In genomic region chr7:134910968-134911367, GRCh38 we compare ENCODE assay signal across 19 cellular contexts.
DNase-seq lines count a peak whose midpoint lies in the region; ATAC-seq and TF ChIP-seq lines count a peak whose summit lies in the region.
"Had no signal": no experiment of that assay in that cellular context is flagged by ENCODE, and none has a peak within 500 bp of the region (broad histone marks: within the 10 kb centered on the region; RNA-seq: fewer than 3 reads in every experiment).

No MANE protein-coding gene starts in this region.

- H3K27ac Mint-ChIP-seq in GM23338 (0 out of 2 replicates have a peak overlapping the region, but pooled peaks have one; percentile 15), WTC11 (peak overlapping the region; percentile 82)
- H3K27ac Mint-ChIP-seq: activated B cell treated with CpG ODN at 0.5 μM for 24 hours; activated CD8-positive, alpha-beta T cell treated with anti-CD3 and anti-CD28 coated beads, Interleukin-2, amount 10 ng/mL, durations not matched to agents 7 days and 5 days; activated naive CD8-positive, alpha-beta T cell treated with anti-CD3 and anti-CD28 coated beads, Interleukin-2, amount 10 ng/mL, durations not matched to agents 7 days and 5 days; CD8-positive, alpha-beta memory T cell; T-helper 1 cell treated with Interleukin-12 subunit alpha and Interleukin-12 subunit beta and Interleukin-4 antibody, amounts not matched to agents 30 μg/mL and 1 μg/mL, for 36 hours had no signal

- H3K4me3 ChIP-seq in GM23338 (no peak overlapping the region), neural cell (ENCODE audit: low read length) (no peak overlapping the region), WERI-Rb-1 (ENCODE audit: low read depth, low read length) (no peak overlapping the region)
- H3K4me3 ChIP-seq: left lung, SJCRH30 had no signal

- no peak for TF ChIP-seq CTCF in GM10248 (IDR thresholded peaks at IDR 0.05; ENCODE audit: control extremely low read depth, extremely low read depth, low read depth, missing control alignments)
- TF ChIP-seq CTCF in GM23338 (conservative IDR thresholded peaks at IDR 0.05; ENCODE audit: low read depth in 2 of 2): no peak
- TF ChIP-seq CTCF in WTC11 (IDR thresholded peaks at IDR 0.05): no peak
- TF ChIP-seq CTCF in neural cell (IDR thresholded peaks at IDR 0.05; ENCODE audit: poor library complexity, severe bottlenecking): no peak
- no peak for TF ChIP-seq CTCF in WERI-Rb-1 (IDR thresholded peaks at IDR 0.05; ENCODE audit: low read depth, low read length)

- H3F3A ChIP-seq in GM23338 (replicated peaks; ENCODE audit: low read depth): no peaks in the 10 kb centered on the region
- H3F3A ChIP-seq in neural cell (ENCODE audit: insufficient read depth, low read length, poor library complexity, severe bottlenecking): no peaks in the 10 kb centered on the region

- H3K27me3 Mint-ChIP-seq in GM23338 (ENCODE audit: insufficient read depth, low read depth, poor library complexity) (peaks cover 4% of the 10 kb centered on the region), WTC11 (ENCODE audit: low read depth) (no peaks in the 10 kb centered on the region)
- H3K27me3 Mint-ChIP-seq: activated B cell treated with CpG ODN at 0.5 μM for 24 hours; activated naive CD8-positive, alpha-beta T cell treated with anti-CD3 and anti-CD28 coated beads, Interleukin-2, amount 10 ng/mL, durations not matched to agents 7 days and 5 days had no signal

- H3K9me3 Mint-ChIP-seq in GM23338 (no peaks in the 10 kb centered on the region), WTC11 (no peaks in the 10 kb centered on the region)
- H3K9me3 Mint-ChIP-seq: activated B cell treated with CpG ODN at 0.5 μM for 24 hours; activated naive CD8-positive, alpha-beta T cell treated with anti-CD3 and anti-CD28 coated beads, Interleukin-2, amount 10 ng/mL, durations not matched to agents 7 days and 5 days; CD8-positive, alpha-beta memory T cell; T-helper 1 cell treated with Interleukin-12 subunit alpha and Interleukin-12 subunit beta and Interleukin-4 antibody, amounts not matched to agents 30 μg/mL and 1 μg/mL, for 36 hours had no signal

- peaks cover 8% of the 10 kb centered on the region; the same call in 1 of the 2 replicates for H3K4me1 ChIP-seq in GM23338 (ENCODE audit: insufficient read depth)
- H3K4me1 ChIP-seq: left lung had no signal

- H4K20me1 ChIP-seq in GM23338 (replicated peaks; ENCODE audit: insufficient read depth): 0 out of 2 replicates have a peak, but pooled peaks cover 7% of the 10 kb centered on the region
- no peaks in the 10 kb centered on the region for H4K20me1 ChIP-seq in neural cell (ENCODE audit: insufficient read depth)

- no peak overlapping the region for H3K4me3 Mint-ChIP-seq in GM23338
- H3K4me3 Mint-ChIP-seq in WTC11: no peak overlapping the region; the same call in 1 of the 2 replicates
- H3K4me3 Mint-ChIP-seq: activated B cell treated with CpG ODN at 0.5 μM for 24 hours; activated CD8-positive, alpha-beta T cell treated with anti-CD3 and anti-CD28 coated beads, Interleukin-2, amount 10 ng/mL, durations not matched to agents 7 days and 5 days; activated naive CD8-positive, alpha-beta T cell treated with anti-CD3 and anti-CD28 coated beads, Interleukin-2, amount 10 ng/mL, durations not matched to agents 7 days and 5 days; CD8-positive, alpha-beta memory T cell; T-helper 1 cell treated with Interleukin-12 subunit alpha and Interleukin-12 subunit beta and Interleukin-4 antibody, amounts not matched to agents 30 μg/mL and 1 μg/mL, for 36 hours had no signal

- H3K9me2 ChIP-seq in GM23338 (ENCODE audit: insufficient read depth): no peaks in the 10 kb centered on the region
- no peaks in the 10 kb centered on the region for H3K9me2 ChIP-seq in neural cell (ENCODE audit: insufficient read depth, low read length)

- CTCF ChIA-PET in GM10248 (lab: Yijun Ruan, JAX): no interaction called here
- CTCF ChIA-PET in WTC11 (lab: Charles Lee): no interaction called here

- DNase-seq in GM10248 (ENCODE audit: extremely low spot score): peak; percentile 20
- DNase-seq in GM23338 (ENCODE audit: low spot score): peak; percentile 54
- DNase-seq in WTC11 (ENCODE audit: low spot score): no peak
- DNase-seq in RPMI8226: no peak
- DNase-seq in WERI-Rb-1: no peak
- DNase-seq in GM19238 (ENCODE audit: insufficient read length, low spot score): no peak
- DNase-seq in medulla oblongata (ENCODE audit: extremely low spot score): no peak
- DNase-seq: activated B cell treated with CpG ODN at 0.5 μM for 24 hours; activated CD8-positive, alpha-beta T cell treated with anti-CD3 and anti-CD28 coated beads, Interleukin-2, amount 10 ng/mL, durations not matched to agents 7 days and 5 days; activated naive CD8-positive, alpha-beta T cell treated with anti-CD3 and anti-CD28 coated beads, Interleukin-2, amount 10 ng/mL, durations not matched to agents 7 days and 5 days; CD8-positive, alpha-beta memory T cell; foreskin keratinocyte; left lung; NCI-H526 treated with DMSO at 0.1 percent for 48 hours; occipital lobe; SJCRH30 had no signal

- H3K4me2 ChIP-seq in GM23338 (peak overlapping the region; percentile 24; the same call in 1 of the 2 replicates), neural cell (ENCODE audit: low read length) (no peak overlapping the region)

- H3K27ac ChIP-seq in GM23338 (ENCODE audit: low read depth): no peak overlapping the region; the same call in 1 of the 2 replicates
- H3K27ac ChIP-seq in neural cell (ENCODE audit: low read length): peak overlapping the region; percentile 64
- H3K27ac ChIP-seq in WERI-Rb-1: no peak overlapping the region
- H3K27ac ChIP-seq: foreskin keratinocyte, HL-60, left lung, SJCRH30 had no signal

- H2AFZ ChIP-seq in GM23338 (no peak overlapping the region), neural cell (ENCODE audit: low read depth, low read length) (no peak overlapping the region)

- H3K36me3 Mint-ChIP-seq in GM23338 (ENCODE audit: low read depth): no peaks in the 10 kb centered on the region
- no peaks in the 10 kb centered on the region for H3K36me3 Mint-ChIP-seq in WTC11
- H3K36me3 Mint-ChIP-seq: CD8-positive, alpha-beta memory T cell had no signal

- no peaks in the 10 kb centered on the region for H3K36me3 ChIP-seq in GM23338 (ENCODE audit: insufficient read depth)
- no peaks in the 10 kb centered on the region for H3K36me3 ChIP-seq in neural cell (ENCODE audit: insufficient read depth, low read length)
- no peaks in the 10 kb centered on the region for H3K36me3 ChIP-seq in WERI-Rb-1
- H3K36me3 ChIP-seq: left lung had no signal

- ATAC-seq in GM23338: no peak; the same call in 2 of the 3 replicates
- 0 out of 2 replicates have a peak, but pooled peaks have one; percentile 38 for ATAC-seq in WTC11
- ATAC-seq: activated CD8-positive, alpha-beta T cell treated with anti-CD3 and anti-CD28 coated beads, Interleukin-2, amount 10 ng/mL, durations not matched to agents 7 days and 5 days; foreskin keratinocyte; left lung had no signal

- H3K9me3 ChIP-seq in neural cell (ENCODE audit: low read length) (no peaks in the 10 kb centered on the region), WERI-Rb-1 (ENCODE audit: severe bottlenecking) (no peaks in the 10 kb centered on the region)
- H3K9me3 ChIP-seq: left lung, SJCRH30 had no signal

- POLR2A ChIA-PET in GM10248 (lab: Yijun Ruan, JAX) (no interaction called here), WTC11 (lab: Charles Lee) (interaction anchor here (0.6 kb wide), 1 partner anchor 1462 kb away, joined by 4 read pairs; no protein-coding TSS in a partner anchor)

- H3K4me1 Mint-ChIP-seq in GM23338 (peaks cover 20% of the 10 kb centered on the region), WTC11 (peaks cover 24% of the 10 kb centered on the region)
- H3K4me1 Mint-ChIP-seq: CD8-positive, alpha-beta memory T cell had no signal

- H3K79me2 ChIP-seq in GM23338 (replicated peaks; ENCODE audit: insufficient read depth): peaks cover 42% of the 10 kb centered on the region
- no peaks in the 10 kb centered on the region for H3K79me2 ChIP-seq in neural cell (replicated peaks; ENCODE audit: insufficient read depth, low read length)

- H3K9ac ChIP-seq in neural cell (ENCODE audit: low read length): no peak overlapping the region

- H3K27me3 ChIP-seq in GM23338 (ENCODE audit: insufficient read depth): no peaks in the 10 kb centered on the region
- no peaks in the 10 kb centered on the region for H3K27me3 ChIP-seq in neural cell (ENCODE audit: insufficient read depth, low read depth, low read length)
- H3K27me3 ChIP-seq in WERI-Rb-1 (ENCODE audit: insufficient read depth, low read depth, severe bottlenecking): no peaks in the 10 kb centered on the region
- H3K27me3 ChIP-seq: foreskin keratinocyte, left lung, SJCRH30 had no signal

- TF ChIP-seq EP300 in neural cell (conservative IDR thresholded peaks at IDR 0.05; ENCODE audit: poor library complexity, severe bottlenecking): no peak

- TF ChIP-seq RAD21 in neural cell (conservative IDR thresholded peaks at IDR 0.05): no peak

TF ChIP-seq in GM23338, 12 proteins besides CTCF, POLR2A, EP300 and RAD21 (continues in another document):
- no peak for TF ChIP-seq EZH2 (IDR thresholded peaks at IDR 0.05; ENCODE audit: low read depth, unreplicated experiment)
- TF ChIP-seq POLR2AphosphoS5 (IDR thresholded peaks at IDR 0.05; ENCODE audit: low read depth): no peak

TF ChIP-seq in WTC11, 78 proteins besides CTCF, POLR2A, EP300 and RAD21 (continues in another document):
- TF ChIP-seq CREB1 (CRISPR knock-in tag; IDR thresholded peaks at IDR 0.05) (no peak), JUN (CRISPR knock-in tag; IDR thresholded peaks at IDR 0.05) (no peak)

TF ChIP-seq in neural cell, 6 proteins besides CTCF, POLR2A, EP300 and RAD21 (continues in another document):
- TF ChIP-seq TAF1 (IDR thresholded peaks at IDR 0.05; ENCODE audit: low read depth) (no peak), SMC3 (conservative IDR thresholded peaks at IDR 0.05; ENCODE audit: poor library complexity) (no peak)

Comparison
In these comparisons a context has a peak if more than half of its experiments do, and no peak if none do; other contexts are left out.
1. DNase-seq: peak in GM10248 (single experiment) and GM23338 (single experiment); none in WTC11 (single experiment), RPMI8226 (single experiment), WERI-Rb-1 (single experiment), GM19238 (single experiment) and medulla oblongata (single experiment).